ENCODE assay signal across 8 cellular contexts in the genomic region with DNA sequence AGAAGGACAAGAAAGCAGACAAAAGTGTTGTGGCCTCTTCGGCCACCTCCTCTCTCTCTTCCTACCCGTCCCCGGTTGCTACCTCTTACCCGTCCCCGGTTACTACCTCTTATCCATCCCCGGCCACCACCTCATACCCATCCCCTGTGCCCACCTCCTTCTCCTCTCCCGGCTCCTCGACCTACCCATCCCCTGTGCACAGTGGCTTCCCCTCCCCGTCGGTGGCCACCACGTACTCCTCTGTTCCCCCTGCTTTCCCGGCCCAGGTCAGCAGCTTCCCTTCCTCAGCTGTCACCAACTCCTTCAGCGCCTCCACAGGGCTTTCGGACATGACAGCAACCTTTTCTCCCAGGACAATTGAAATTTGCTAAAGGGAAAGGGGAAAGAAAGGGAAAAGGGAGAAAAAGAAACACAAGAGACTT. TPM values are rescaled to one million over a fixed set of nuclear protein-coding genes. Genes with fewer than 3 reads are reported as not detected.
DNase-seq lines count a peak whose midpoint lies in the region; ATAC-seq and TF ChIP-seq lines count a peak whose summit lies in the region.

No MANE protein-coding gene starts in this region.

- H3K9me3 ChIP-seq in HEK293 (ENCODE audit: control insufficient read depth, insufficient read depth, low read depth, low read length): no peaks in the 10 kb centered on the region
- no peaks in the 10 kb centered on the region for H3K9me3 ChIP-seq in mammary epithelial cell (replicated peaks; ENCODE audit: insufficient read depth, low read length)
- no peaks in the 10 kb centered on the region for H3K9me3 ChIP-seq in SJCRH30 (replicated peaks)

- dilution Hi-C loops in mammary epithelial cell (cut with HindIII; ENCODE audit: low sequenced_read_pairs): no loop called here

- H2AFZ ChIP-seq in ACC112 (ENCODE audit: low read length, unreplicated experiment) (no peak overlapping the region), mammary epithelial cell (ENCODE audit: low read depth, low read length) (no peak overlapping the region)

- peak overlapping the region; percentile 38 for H3K9ac ChIP-seq in mammary epithelial cell (ENCODE audit: insufficient read depth, low read length)

- POLR2A ChIA-PET in HEK293 (lab: Yijun Ruan, JAX): no interaction called here

- BruUV-seq in mammary epithelial cell (replicated peaks; lab: Mats Ljungman, UMichigan): no TSS peak

- peak overlapping the region; percentile 90 for H3K4me3 ChIP-seq in ACC112 (ENCODE audit: low read depth, low read length)
- H3K4me3 ChIP-seq in HEK293 (ENCODE audit: low read depth, low read length): peak overlapping the region; percentile 88
- H3K4me3 ChIP-seq in mammary epithelial cell (replicated peaks in 1 of 3; ENCODE audit: insufficient read depth in 1 of 3, low read depth in 2 of 3, low read length in 3 of 3): peak overlapping the region; percentile 77 to 90 (median 83)
- H3K4me3 ChIP-seq in SJCRH30: no peak overlapping the region

- CTCF ChIA-PET in HEK293 (lab: Yijun Ruan, JAX) (interaction anchor here (0.7 kb wide), 1 partner anchor 18 kb away, joined by 3 read pairs; no protein-coding TSS in a partner anchor), mammary epithelial cell (lab: Charles Lee; ENCODE audit: low non-redundant PET) (no interaction called here)

- H3K4me1 ChIP-seq in ACC112 (ENCODE audit: control insufficient read depth, insufficient read depth, low read length, unreplicated experiment) (peaks cover 3% of the 10 kb centered on the region), HEK293 (ENCODE audit: control insufficient read depth, insufficient read depth, low read length) (peaks cover 4% of the 10 kb centered on the region; the same call in 1 of the 2 replicates), mammary epithelial cell (ENCODE audit: insufficient read depth, low read length) (peaks cover 43% of the 10 kb centered on the region), SJCRH30 (no peaks in the 10 kb centered on the region; the same call in 1 of the 2 replicates)

- no peak for DNase-seq in mammary epithelial cell
- peak; percentile 46 for DNase-seq in myocyte (ENCODE audit: low read depth)
- no peak for DNase-seq in GM10266 (ENCODE audit: extremely low spot score)
- DNase-seq in NCI-H510A (lab: John Stamatoyannopoulos, UW): no peak
- no peak for DNase-seq in SJCRH30

- WGBS in mammary epithelial cell (ENCODE audit: low coverage, missing lambda C conversion rate): 18% methylated on average over 13 of the region's 14 CpGs

- in situ Hi-C loops in mammary epithelial cell (cut with MboI; ENCODE audit: low sequenced_read_pairs in 2 of 2): loop anchor here (5.0 to 10.0 kb wide), 2 partner anchors 35 to 77 kb away; partner anchors contain the start of gene ETF1 (in 1 of the 2)

- intact Hi-C loops in mammary epithelial cell (cut with micrococcal nuclease): no loop called here

- no peak overlapping the region for H3K27ac ChIP-seq in ACC112 (ENCODE audit: low read depth, low read length)
- H3K27ac ChIP-seq in HEK293 (ENCODE audit: extremely low read depth, low read depth, low read length): no peak overlapping the region
- no peak overlapping the region for H3K27ac ChIP-seq in mammary epithelial cell (ENCODE audit: insufficient read depth, low read depth, low read length)
- no peak overlapping the region for H3K27ac ChIP-seq in SJCRH30

- H4K20me1 ChIP-seq in mammary epithelial cell (ENCODE audit: insufficient read depth, low read length): peaks cover 12% of the 10 kb centered on the region

- H3K27me3 ChIP-seq in ACC112 (ENCODE audit: insufficient read depth, low read length) (no peaks in the 10 kb centered on the region), mammary epithelial cell (ENCODE audit: insufficient read depth, low read length) (no peaks in the 10 kb centered on the region), SJCRH30 (no peaks in the 10 kb centered on the region)

- ATAC-seq in GM19351 (IDR thresholded peaks at IDR 0.05; ENCODE audit: unreplicated experiment): no peak

- H3K79me2 ChIP-seq in ACC112 (ENCODE audit: control insufficient read depth, insufficient read depth, low read length, unreplicated experiment) (peaks cover 16% of the 10 kb centered on the region), mammary epithelial cell (ENCODE audit: insufficient read depth, low read length) (peaks cover 35% of the 10 kb centered on the region)

- no peak for TF ChIP-seq CTCF in HEK293 (tag by site-specific recombination; IDR thresholded peaks at IDR 0.05)
- TF ChIP-seq CTCF in mammary epithelial cell (conservative IDR thresholded peaks at IDR 0.05 in 1 of 2, IDR thresholded peaks at IDR 0.05 in 1 of 2; ENCODE audit: extremely low read depth in 1 of 2, insufficient read depth in 1 of 2, low read depth in 1 of 2, low read length in 2 of 2): no peak
- no peak for TF ChIP-seq CTCF in GM10266 (IDR thresholded peaks at IDR 0.05; ENCODE audit: control insufficient read depth, insufficient read depth, low read depth, missing control alignments)

- H3K36me3 ChIP-seq in ACC112 (ENCODE audit: insufficient read depth, low read length) (peaks cover 17% of the 10 kb centered on the region; the same call in 1 of the 2 replicates), HEK293 (ENCODE audit: control insufficient read depth in 2 of 2, insufficient read depth in 1 of 2, low read length in 2 of 2) (peaks cover 0 to 8% of the 10 kb centered on the region in 2 experiments; a peak in 1 of 3 replicates), mammary epithelial cell (ENCODE audit: insufficient read depth, low read length) (peaks cover 3% of the 10 kb centered on the region), SJCRH30 (no peaks in the 10 kb centered on the region)

- H3K4me2 ChIP-seq in mammary epithelial cell (ENCODE audit: insufficient read depth, low read depth, low read length): peak overlapping the region; percentile 97

TF ChIP-seq in HEK293, 187 proteins besides CTCF, POLR2A, EP300 and RAD21:
- TF ChIP-seq IKZF3 (tag by site-specific recombination; IDR thresholded peaks at IDR 0.05) (no peak), PRDM1 (tag by site-specific recombination; IDR thresholded peaks at IDR 0.05) (peak; percentile 86)

RNA-seq across cellular contexts. Expression of gene EGR1, which starts 2.4 kb away (rescaled TPM):
- total RNA-seq in mammary epithelial cell (100 to 1,000 TPM in 1 of 2 donors, 10 to 100 TPM in 1; 12.7 to 159 TPM), myocyte (6.2 and 8.1 TPM in 2 replicates)
- polyA plus RNA-seq in mammary epithelial cell: 10.6 TPM
- polyA minus RNA-seq in mammary epithelial cell: 63.3 TPM
- polyA plus RNA-seq in myocyte (2012): 39.1 TPM
- total RNA-seq in SJCRH30 (2014; rRNA removed; shearing (Covaris generic)): 2.0 TPM in 2 replicates

RNA-seq across cellular contexts. Expression of gene REEP2, which starts 28.9 kb away (rescaled TPM):
- total RNA-seq in mammary epithelial cell: 10 to 100 TPM; 14.5 to 26.5 TPM
- 3.6 TPM for polyA plus RNA-seq in mammary epithelial cell
- 70.6 TPM for polyA minus RNA-seq in mammary epithelial cell
- 6.4 and 9.1 TPM in 2 replicates for total RNA-seq in myocyte
- 29.8 TPM for polyA plus RNA-seq in myocyte (2012)
- 4.9 and 8.5 TPM in 2 replicates for total RNA-seq in SJCRH30 (2014; rRNA removed; shearing (Covaris generic))
